Comparison of ENCODE assay signal across 20 cellular contexts in genomic region chr1:27682351-27682944, GRCh38. TPM values are rescaled to one million over a fixed set of nuclear protein-coding genes. Genes with fewer than 3 reads are reported as not detected.
DNase-seq lines count a peak whose midpoint lies in the region; ATAC-seq and TF ChIP-seq lines count a peak whose summit lies in the region.
"Had no signal": no experiment of that assay in that cellular context is flagged by ENCODE, and none has a peak within 500 bp of the region (broad histone marks: within the 10 kb centered on the region; RNA-seq: fewer than 3 reads in every experiment).

No MANE protein-coding gene starts in this region.

- TF ChIP-seq CTCF in body of pancreas (IDR thresholded peaks at IDR 0.05) (no peak), progenitor cell of endocrine pancreas (IDR thresholded peaks at IDR 0.05; ENCODE audit: unreplicated experiment) (no peak), smooth muscle cell (IDR thresholded peaks at IDR 0.05; ENCODE audit: borderline replicate concordance, insufficient read depth, poor library complexity, severe bottlenecking) (no peak)

- H3K4me3 ChIP-seq in body of pancreas (no peak overlapping the region), smooth muscle cell (no peak overlapping the region), mesendoderm (ENCODE audit: low read length) (no peak overlapping the region)
- H3K4me3 ChIP-seq: BLaER1 treated with 17β-estradiol and CSF1 and Interleukin-3, amounts not matched to agents 10 nM and 100 nM had no signal

- no peaks in the 10 kb centered on the region for H3K79me2 ChIP-seq in smooth muscle cell (ENCODE audit: low read depth)
- H3K79me2 ChIP-seq in mesendoderm (ENCODE audit: control insufficient read depth, insufficient read depth, low read length), result no peaks in the 10 kb centered on the region

- no peaks in the 10 kb centered on the region for H3K36me3 ChIP-seq in body of pancreas (replicated peaks in 1 of 2; ENCODE audit: insufficient read depth in 1 of 2, low read depth in 2 of 2)
- H3K36me3 ChIP-seq in smooth muscle cell (ENCODE audit: low read depth), result no peaks in the 10 kb centered on the region
- H3K36me3 ChIP-seq in mesendoderm (ENCODE audit: control insufficient read depth, insufficient read depth, low read length), result no peaks in the 10 kb centered on the region

- H3K9me3 ChIP-seq in body of pancreas (peaks cover 0 to 4% (median 0%) of the 10 kb centered on the region in 3 donors), smooth muscle cell (replicated peaks; ENCODE audit: low read depth) (no peaks in the 10 kb centered on the region)

- H3K27me3 ChIP-seq in body of pancreas (no peaks in the 10 kb centered on the region), smooth muscle cell (ENCODE audit: low read depth) (no peaks in the 10 kb centered on the region), mesendoderm (ENCODE audit: insufficient read depth, low read length, poor library complexity) (no peaks in the 10 kb centered on the region)
- H3K27me3 ChIP-seq: BLaER1 treated with 17β-estradiol and CSF1 and Interleukin-3, amounts not matched to agents 10 nM and 100 nM had no signal

- H3K27me3 Mint-ChIP-seq in progenitor cell of endocrine pancreas, result peaks cover 5% of the 10 kb centered on the region

- peaks cover 9% of the 10 kb centered on the region for H3K36me3 Mint-ChIP-seq in progenitor cell of endocrine pancreas (ENCODE audit: insufficient read depth)

- peak overlapping the region; percentile 88 for H3K27ac Mint-ChIP-seq in progenitor cell of endocrine pancreas
- H3K27ac Mint-ChIP-seq: HFFc6 had no signal

- H3K4ac ChIP-seq in mesendoderm (ENCODE audit: low read depth, low read length), result no peak overlapping the region

- H3K27ac ChIP-seq in body of pancreas (peak overlapping the region in 3 of 4 donors; percentile 38 to 73 (median 61)), smooth muscle cell (ENCODE audit: low read depth) (no peak overlapping the region), mesendoderm (ENCODE audit: low read depth, low read length) (no peak overlapping the region)
- H3K27ac ChIP-seq: BLaER1 treated with 17β-estradiol and CSF1 and Interleukin-3, amounts not matched to agents 10 nM and 100 nM had no signal

- H3K4me1 ChIP-seq in body of pancreas (no peaks in the 10 kb centered on the region), smooth muscle cell (ENCODE audit: low read depth) (no peaks in the 10 kb centered on the region), mesendoderm (ENCODE audit: control insufficient read depth, low read depth, low read length) (no peaks in the 10 kb centered on the region)

- no peak overlapping the region for H2AK5ac ChIP-seq in mesendoderm (ENCODE audit: low read length)

- H3K4me2 ChIP-seq in smooth muscle cell, result no peak overlapping the region
- H3K4me2 ChIP-seq in mesendoderm (ENCODE audit: low read length), result no peak overlapping the region
- H3K4me2 ChIP-seq: BLaER1 treated with 17β-estradiol and CSF1 and Interleukin-3, amounts not matched to agents 10 nM and 100 nM had no signal

- no peak overlapping the region for H2BK120ac ChIP-seq in mesendoderm (ENCODE audit: low read depth, low read length)

- no peaks in the 10 kb centered on the region for H3K79me1 ChIP-seq in mesendoderm (ENCODE audit: low read length)

- no peak overlapping the region for H3K18ac ChIP-seq in mesendoderm (ENCODE audit: low read length)

- peak overlapping the region; percentile 14 for H3K4me3 Mint-ChIP-seq in progenitor cell of endocrine pancreas (ENCODE audit: low read depth)
- H3K4me3 Mint-ChIP-seq: CD8-positive, alpha-beta memory T cell; HFFc6 had no signal

- TF ChIP-seq POLR2A in body of pancreas (IDR thresholded peaks at IDR 0.05), result no peak

- H4K5ac ChIP-seq in mesendoderm (ENCODE audit: low read length), result no peak overlapping the region

- H3K9me3 Mint-ChIP-seq in progenitor cell of endocrine pancreas (ENCODE audit: low read depth), result peaks cover 20% of the 10 kb centered on the region

- H4K8ac ChIP-seq in mesendoderm (ENCODE audit: low read depth, low read length), result no peak overlapping the region

- DNase-seq in OCI-M1 (lab: John Stamatoyannopoulos, UW), result peak; percentile 14
- DNase-seq in body of pancreas, result no peak
- peak; percentile 39 for DNase-seq in kidney tubule cell (ENCODE audit: low spot score)
- no peak for DNase-seq in progenitor cell of endocrine pancreas (ENCODE audit: low spot score, unreplicated experiment)
- DNase-seq in GM19240 (ENCODE audit: insufficient read length, low spot score), result no peak
- DNase-seq in smooth muscle cell (lab: John Stamatoyannopoulos, UW; ENCODE audit: unreplicated experiment), result no peak
- DNase-seq in mesendoderm, result no peak
- DNase-seq: CD8-positive, alpha-beta memory T cell; DMS79 treated with DMSO at 0.1 percent for 48 hours; H7; HFFc6; KBM-7; NCI-H1105 treated with DMSO at 0.1 percent for 48 hours; NCI-H187; NCI-H2227 treated with DMSO at 0.1 percent for 48 hours; NCI-H524 treated with DMSO at 0.1 percent for 48 hours; PC-3 had no signal

- intact Hi-C loops in body of pancreas (cut with DNase I), result no loop called here

- H4K20me1 ChIP-seq in smooth muscle cell (ENCODE audit: low read depth), result no peaks in the 10 kb centered on the region
- H4K20me1 ChIP-seq: BLaER1 treated with 17β-estradiol and CSF1 and Interleukin-3, amounts not matched to agents 10 nM and 100 nM had no signal

- no peak overlapping the region for H3K23ac ChIP-seq in mesendoderm (ENCODE audit: low read length)

- WGBS in body of pancreas, 2 donors, result 55 to 56% methylated on average over 5 of the region's 5 CpGs
- WGBS in smooth muscle cell (ENCODE audit: low lambda C conversion rate), result 87% methylated on average over 5 of the region's 5 CpGs
- no CpG with 5 or more reads among the region's 5 CpGs for WGBS in mesendoderm (ENCODE audit: extremely low coverage, insufficient coverage, low lambda C conversion rate)

- no peak overlapping the region for H3K56ac ChIP-seq in mesendoderm (ENCODE audit: low read length)

- no peak overlapping the region for H3K9ac ChIP-seq in smooth muscle cell (ENCODE audit: low read depth)
- no peak overlapping the region for H3K9ac ChIP-seq in mesendoderm (ENCODE audit: low read length)
- H3K9ac ChIP-seq: BLaER1 treated with 17β-estradiol and CSF1 and Interleukin-3, amounts not matched to agents 10 nM and 100 nM had no signal

- H3K4me1 Mint-ChIP-seq in progenitor cell of endocrine pancreas (ENCODE audit: low read depth), result peaks cover 9% of the 10 kb centered on the region
- H3K4me1 Mint-ChIP-seq: CD8-positive, alpha-beta memory T cell had no signal

- H2BK5ac ChIP-seq in mesendoderm (ENCODE audit: low read length), result no peak overlapping the region

- no peak overlapping the region for H2AFZ ChIP-seq in smooth muscle cell (ENCODE audit: low read depth)

- ATAC-seq in body of pancreas (peak; percentile 64), HG03135 (IDR thresholded peaks at IDR 0.05; ENCODE audit: unreplicated experiment) (no peak)
- ATAC-seq: PC-3 had no signal

- no peak overlapping the region for H2BK15ac ChIP-seq in mesendoderm (replicated peaks; ENCODE audit: low read depth)

- H3F3A ChIP-seq in smooth muscle cell (ENCODE audit: low read depth), result no peaks in the 10 kb centered on the region

RNA-seq across cellular contexts. Expression of gene IFI6, which starts 10.5 kb away (rescaled TPM):
- total RNA-seq in body of pancreas (10 to 100 TPM; 54.0 to 58.0 TPM), progenitor cell of endocrine pancreas (4.4 and 5.7 TPM in 2 replicates), smooth muscle cell (16.3 and 26.7 TPM in 2 replicates)
- polyA plus RNA-seq in smooth muscle cell, result 43.7 and 51.5 TPM in 2 replicates
- 1.1 TPM for polyA plus RNA-seq in mesendoderm (2013, experiment 1 of 2)
- polyA plus RNA-seq in mesendoderm (2013, experiment 2 of 2), result 1.4 TPM

RNA-seq across cellular contexts. Expression of gene FAM76A, which starts 43.3 kb away (rescaled TPM):
- total RNA-seq in body of pancreas (1 to 10 TPM; 5.4 to 7.6 TPM), progenitor cell of endocrine pancreas (14.7 and 15.2 TPM in 2 replicates), smooth muscle cell (9.0 and 16.0 TPM in 2 replicates)
- 2.3 and 3.1 TPM in 2 replicates for polyA plus RNA-seq in smooth muscle cell
- 7.5 TPM for polyA plus RNA-seq in mesendoderm (2013, experiment 1 of 2)
- 7.3 TPM for polyA plus RNA-seq in mesendoderm (2013, experiment 2 of 2)

RNA-seq across cellular contexts. Expression of gene FGR, which starts 47.5 kb away (rescaled TPM):
- total RNA-seq in body of pancreas (1 to 10 TPM; 3.0 to 5.4 TPM), progenitor cell of endocrine pancreas (not detected in 2 replicates), smooth muscle cell (1.3 TPM in 1 of 2 replicates, not detected in the other)
- polyA plus RNA-seq in smooth muscle cell, result 0.10 and 0.65 TPM in 2 replicates
- 0.11 TPM for polyA plus RNA-seq in mesendoderm (2013, experiment 1 of 2)
- 0.08 TPM for polyA plus RNA-seq in mesendoderm (2013, experiment 2 of 2)
- total RNA-seq: A673, HFFc6, PC-3 had no signal

Comparison
In these comparisons a context has a peak if more than half of its experiments do, and no peak if none do; other contexts are left out.
1. DNase-seq: peak in OCI-M1 (single experiment) and kidney tubule cell (single experiment); none in body of pancreas (0 of 4), progenitor cell of endocrine pancreas (single experiment), GM19240 (single experiment), smooth muscle cell (single experiment) and mesendoderm (single experiment).
2. H3K27ac ChIP-seq: peak in body of pancreas (3 of 4); none in smooth muscle cell (single experiment) and mesendoderm (single experiment).